10 cellular contexts compared by ENCODE assay signal in genomic region chr2:8539743-8540551, GRCh38.
DNase-seq lines count a peak whose midpoint lies in the region; ATAC-seq, FAIRE-seq and TF ChIP-seq lines count a peak whose summit lies in the region.
"Had no signal": no experiment of that assay in that cellular context is flagged by ENCODE, and none has a peak within 500 bp of the region (broad histone marks: within the 10 kb centered on the region; RNA-seq: fewer than 3 reads in every experiment).

No MANE protein-coding gene starts in this region.

- no peaks in the 10 kb centered on the region for H3K79me2 ChIP-seq in K562 (ENCODE audit: control insufficient read depth, insufficient read depth, low read length)

- peak overlapping the region in 1 of 2 experiments; percentile 56; a peak in 2 of 4 replicates for H3K9ac ChIP-seq in K562 (ENCODE audit: insufficient read depth in 1 of 2, low read depth in 2 of 2, low read length in 2 of 2)

- peak overlapping the region; percentile 13 for H2AFZ ChIP-seq in K562 (ENCODE audit: low read depth, low read length)

- intact Hi-C loops in K562 (cut with micrococcal nuclease), result no loop called here

- H3K9me3 ChIP-seq in BE2C (no peaks in the 10 kb centered on the region), K562 (replicated peaks; ENCODE audit: control insufficient read depth, insufficient read depth, low read depth, low read length) (no peaks in the 10 kb centered on the region)

- no peak for TF ChIP-seq EP300 in K562 (IDR thresholded peaks at IDR 0.05; ENCODE audit: low read length)

- no peak overlapping the region for H3K4me3 ChIP-seq in BE2C (ENCODE audit: low read depth, low read length)
- no peak overlapping the region for H3K4me3 ChIP-seq in K562

- no peak for TF ChIP-seq POLR2A in K562 (conservative IDR thresholded peaks at IDR 0.05)

- H3K4me1 ChIP-seq in BE2C (peaks cover 70% of the 10 kb centered on the region), K562 (replicated peaks in 1 of 2; ENCODE audit: control insufficient read depth in 2 of 2, insufficient read depth in 2 of 2, low read length in 2 of 2) (peaks cover 34 to 65% of the 10 kb centered on the region in 2 experiments)

- no TSS peak for BruUV-seq in K562 (replicated peaks; lab: Mats Ljungman, UMichigan)

- H3K36me3 ChIP-seq in BE2C (no peaks in the 10 kb centered on the region), K562 (ENCODE audit: control insufficient read depth, insufficient read depth, low read length) (no peaks in the 10 kb centered on the region)

- POLR2A ChIA-PET in K562 (lab: Yijun Ruan, JAX), result interaction anchor here (0.6 to 1.5 kb wide), 8 partner anchors 11 to 1621 kb away, joined by 3 to 6 read pairs (median 3); partner anchors contain the start of gene ID2

- no peak overlapping the region for H3K27ac ChIP-seq in K562 (ENCODE audit: extremely low read depth, low read depth, low read length)

- TF ChIP-seq CTCF in BE2C (IDR thresholded peaks at IDR 0.05; ENCODE audit: low read depth, low read length) (peak; percentile 51; the same call in 1 of the 2 replicates), K562 (IDR thresholded peaks at IDR 0.05 in 2 of 3, conservative IDR thresholded peaks at IDR 0.05 in 1 of 3; ENCODE audit: insufficient read depth in 2 of 3, low read depth in 1 of 3, low read length in 3 of 3) (no peak)

- no peak overlapping the region for H3K4me2 ChIP-seq in K562 (ENCODE audit: insufficient read depth, low read length)

- no peaks in the 10 kb centered on the region for H4K20me1 ChIP-seq in K562 (replicated peaks; ENCODE audit: control insufficient read depth, insufficient read depth, low read length)

- no peaks in the 10 kb centered on the region for H3K9me1 ChIP-seq in K562 (ENCODE audit: control insufficient read depth, insufficient read depth, low read length)

- H3K27me3 ChIP-seq in BE2C (no peaks in the 10 kb centered on the region), K562 (ENCODE audit: control insufficient read depth in 2 of 2, insufficient read depth in 2 of 2, low read length in 2 of 2) (no peaks in the 10 kb centered on the region)

- DNase-seq in BE2C (peak; percentile 88), Kasumi-1 (lab: John Stamatoyannopoulos, UW) (peak; percentile 73), K562 (ENCODE audit: extremely low read depth in 1 of 4, low spot score in 3 of 4) (no peak), mesenteric fat pad (ENCODE audit: low spot score) (peak; percentile 91), ACHN (no peak), SW 1271 (lab: John Stamatoyannopoulos, UW) (no peak), COLO668 (lab: John Stamatoyannopoulos, UW; ENCODE audit: unreplicated experiment) (no peak), hippocampal formation (lab: John Stamatoyannopoulos, UW) (no peak)

- CTCF ChIA-PET in K562 (lab: Yijun Ruan, JAX; ENCODE audit: low intra/inter-chr PET ratio), result no interaction called here

- 61% methylated on average over 12 of the region's 14 CpGs for WGBS in K562 (ENCODE audit: insufficient coverage, low coverage, missing lambda C conversion rate)

- ATAC-seq in K562, result no peak
- ATAC-seq: naive thymus-derived CD8-positive, alpha-beta T cell had no signal

- no peak for FAIRE-seq in K562 (lab: Jason Lieb, UNC)
- FAIRE-seq: urothelium cell line had no signal

- no peak for TF ChIP-seq RAD21 in K562 (CRISPR knock-in tag; conservative IDR thresholded peaks at IDR 0.05 in 1 of 2, IDR thresholded peaks at IDR 0.05 in 1 of 2)

- in situ Hi-C loops in K562 (cut with MboI), result no loop called here
- in situ Hi-C loops in ACHN (cut with HindIII; ENCODE audit: low pct_ligation_motif_present, low pct_unique_long_range_greater_than_20kb, low sequenced_read_pairs), result no loop called here

TF ChIP-seq in K562, 482 proteins besides CTCF, POLR2A, EP300 and RAD21:
- no peak for TF ChIP-seq HBP1 (CRISPR knock-in tag; IDR thresholded peaks at IDR 0.05)
- TF ChIP-seq, protein P1, sequence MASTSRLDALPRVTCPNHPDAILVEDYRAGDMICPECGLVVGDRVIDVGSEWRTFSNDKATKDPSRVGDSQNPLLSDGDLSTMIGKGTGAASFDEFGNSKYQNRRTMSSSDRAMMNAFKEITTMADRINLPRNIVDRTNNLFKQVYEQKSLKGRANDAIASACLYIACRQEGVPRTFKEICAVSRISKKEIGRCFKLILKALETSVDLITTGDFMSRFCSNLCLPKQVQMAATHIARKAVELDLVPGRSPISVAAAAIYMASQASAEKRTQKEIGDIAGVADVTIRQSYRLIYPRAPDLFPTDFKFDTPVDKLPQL (IDR thresholded peaks at IDR 0.05; ENCODE audit: extremely low read depth, insufficient read length), result no peak
- no peak for TF ChIP-seq KDM5B (IDR thresholded peaks at IDR 0.05; ENCODE audit: insufficient replicate concordance, low read depth, low read length)
- no peak for TF ChIP-seq ELF1 (tag; IDR thresholded peaks at IDR 0.05)
- TF ChIP-seq ZNF253 (CRISPR knock-in tag; conservative IDR thresholded peaks at IDR 0.05), result no peak
- TF ChIP-seq ZNF316 (IDR thresholded peaks at IDR 0.05), result no peak
- no peak for TF ChIP-seq ZFP36 (IDR thresholded peaks at IDR 0.05; ENCODE audit: low read depth, low read length, partially characterized antibody)
TF ChIP-seq in K562: peak in this region for 0.

Comparison
In these comparisons a context has a peak if more than half of its experiments do, and no peak if none do; other contexts are left out.
1. DNase-seq: peak in BE2C (single experiment), Kasumi-1 (2 of 2) and mesenteric fat pad (single experiment); none in K562 (0 of 4), ACHN (single experiment), SW 1271 (0 of 2), COLO668 (single experiment) and hippocampal formation (0 of 2).